Comparison of ENCODE assay signal across 8 cellular contexts in the genomic region with DNA sequence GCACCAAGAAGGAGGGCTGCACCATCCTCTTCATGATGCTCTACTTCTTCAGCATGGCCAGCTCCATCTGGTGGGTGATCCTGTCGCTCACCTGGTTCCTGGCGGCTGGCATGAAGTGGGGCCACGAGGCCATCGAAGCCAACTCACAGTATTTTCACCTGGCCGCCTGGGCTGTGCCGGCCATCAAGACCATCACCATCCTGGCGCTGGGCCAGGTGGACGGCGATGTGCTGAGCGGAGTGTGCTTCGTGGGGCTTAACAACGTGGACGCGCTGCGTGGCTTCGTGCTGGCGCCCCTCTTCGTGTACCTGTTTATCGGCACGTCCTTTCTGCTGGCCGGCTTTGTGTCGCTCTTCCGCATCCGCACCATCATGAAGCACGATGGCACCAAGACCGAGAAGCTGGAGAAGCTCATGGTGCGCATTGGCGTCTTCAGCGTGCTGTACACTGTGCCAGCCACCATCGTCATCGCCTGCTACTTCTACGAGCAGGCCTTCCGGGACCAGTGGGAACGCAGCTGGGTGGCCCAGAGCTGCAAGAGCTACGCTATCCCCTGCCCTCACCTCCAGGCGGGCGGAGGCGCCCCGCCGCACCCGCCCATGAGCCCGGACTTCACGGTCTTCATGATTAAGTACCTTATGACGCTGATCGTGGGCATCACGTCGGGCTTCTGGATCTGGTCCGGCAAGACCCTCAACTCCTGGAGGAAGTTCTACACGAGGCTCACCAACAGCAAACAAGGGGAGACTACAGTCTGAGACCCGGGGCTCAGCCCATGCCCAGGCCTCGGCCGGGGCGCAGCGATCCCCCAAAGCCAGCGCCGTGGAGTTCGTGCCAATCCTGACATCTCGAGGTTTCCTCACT. TPM values are rescaled to one million over a fixed set of nuclear protein-coding genes. Genes with fewer than 3 reads are reported as not detected.
DNase-seq lines count a peak whose midpoint lies in the region; ATAC-seq and TF ChIP-seq lines count a peak whose summit lies in the region.

No MANE protein-coding gene starts in this region.

- H3K36me3 ChIP-seq in colonic mucosa (no peaks in the 10 kb centered on the region), lung (ENCODE audit: control insufficient read depth in 2 of 2, insufficient read depth in 2 of 2, low read length in 2 of 2) (no peaks in the 10 kb centered on the region)

- H3K4me1 ChIP-seq in colonic mucosa = peaks cover 4% of the 10 kb centered on the region
- peaks cover 3 to 21% of the 10 kb centered on the region in 2 donors for H3K4me1 ChIP-seq in lung (ENCODE audit: control insufficient read depth in 2 of 2, insufficient read depth in 2 of 2, low read length in 2 of 2)

- ATAC-seq in activated naive CD4-positive, alpha-beta T cell treated with anti-CD3 and anti-CD28 coated beads, Interleukin-2, amount 50 U/mL, for 72 hours = no peak
- ATAC-seq in lung (ENCODE audit: insufficient read depth, low FRiP score) (no peak), GM18519 (IDR thresholded peaks at IDR 0.05; ENCODE audit: low FRiP score, unreplicated experiment) (no peak), GM21367 (IDR thresholded peaks at IDR 0.05; ENCODE audit: unreplicated experiment) (no peak)

- no peak for DNase-seq in activated naive CD4-positive, alpha-beta T cell treated with anti-CD3 and anti-CD28 coated beads for 36 hours
- no peak for DNase-seq in activated naive CD4-positive, alpha-beta T cell treated with anti-CD3 and anti-CD28 coated beads, Interleukin-2, amount 50 U/mL, for 72 hours (ENCODE audit: low spot score in 2 of 2)
- DNase-seq in colonic mucosa (peak; percentile 19), lung (ENCODE audit: low spot score) (no peak), type B pancreatic cell (ENCODE audit: extremely low spot score, unreplicated experiment) (no peak)
- DNase-seq in stimulated activated naive CD4-positive, alpha-beta T cell treated with Interleukin-2 at 50 U/mL for 16 hours (lab: John Stamatoyannopoulos, UW) = no peak

- peak overlapping the region; percentile 1 for H3K27ac ChIP-seq in colonic mucosa
- peak overlapping the region; percentile 75 to 96 for H3K27ac ChIP-seq in lung (ENCODE audit: low read depth in 1 of 2, low read length in 1 of 2)

- 59 to 68% methylated on average over 56 to 58 of the region's 58 CpGs for WGBS in lung, 2 donors

- H3K4me3 ChIP-seq in colonic mucosa (peak overlapping the region; percentile 72), lung (peak overlapping the region; percentile 83)

- H3K4me1 Mint-ChIP-seq in activated naive CD4-positive, alpha-beta T cell treated with anti-CD3 and anti-CD28 coated beads for 36 hours (ENCODE audit: low read depth) = peaks cover 8% of the 10 kb centered on the region
- peaks cover 23% of the 10 kb centered on the region for H3K4me1 Mint-ChIP-seq in type B pancreatic cell (ENCODE audit: unreplicated experiment)

- H3K27me3 Mint-ChIP-seq in activated naive CD4-positive, alpha-beta T cell treated with anti-CD3 and anti-CD28 coated beads for 36 hours (ENCODE audit: low read depth) = peaks cover 47% of the 10 kb centered on the region
- peaks cover 33% of the 10 kb centered on the region for H3K27me3 Mint-ChIP-seq in type B pancreatic cell

- TF ChIP-seq CTCF in colonic mucosa (IDR thresholded peaks at IDR 0.05) (no peak), lung (IDR thresholded peaks at IDR 0.05; ENCODE audit: control extremely low read depth, extremely low read depth) (no peak), type B pancreatic cell (conservative IDR thresholded peaks at IDR 0.05) (peak; percentile 19)

- H3K9ac ChIP-seq in colonic mucosa (ENCODE audit: low read depth in 2 of 2, low read length in 2 of 2) = peak overlapping the region; percentile 39 to 55

- peak overlapping the region; percentile 38 for H3K4me3 Mint-ChIP-seq in activated naive CD4-positive, alpha-beta T cell treated with anti-CD3 and anti-CD28 coated beads for 36 hours
- H3K4me3 Mint-ChIP-seq in type B pancreatic cell = peak overlapping the region; percentile 97

- CTCF ChIA-PET in activated naive CD4-positive, alpha-beta T cell treated with anti-CD3 and anti-CD28 coated beads for 36 hours (lab: Charles Lee) = interaction anchor here (0.6 kb wide), 1 partner anchor 191 kb away, joined by 3 read pairs; no protein-coding TSS in a partner anchor

- H3K9me3 ChIP-seq in colonic mucosa = no peaks in the 10 kb centered on the region
- H3K9me3 ChIP-seq in lung (ENCODE audit: control insufficient read depth in 2 of 2, insufficient read depth in 1 of 2, low read length in 1 of 2) = peaks cover 0 to 3% of the 10 kb centered on the region in 2 donors

- intact Hi-C loops in activated naive CD4-positive, alpha-beta T cell treated with anti-CD3 and anti-CD28 coated beads for 36 hours (cut with micrococcal nuclease) = loop anchor here (10.0 kb wide), 6 partner anchors 369 to 1179 kb away; partner anchors contain the start of genes AKAP9, CFAP69 and GATAD1
- intact Hi-C loops in colonic mucosa (cut with DNase I) = loop anchor here (10.0 kb wide), 2 partner anchors 181 to 509 kb away; no protein-coding TSS in a partner anchor

- H3K27ac Mint-ChIP-seq in activated naive CD4-positive, alpha-beta T cell treated with anti-CD3 and anti-CD28 coated beads for 36 hours = no peak overlapping the region
- no peak overlapping the region for H3K27ac Mint-ChIP-seq in activated naive CD4-positive, alpha-beta T cell treated with anti-CD3 and anti-CD28 coated beads, Interleukin-2, amount 50 U/mL, for 72 hours
- peak overlapping the region; percentile 76 for H3K27ac Mint-ChIP-seq in type B pancreatic cell

- H3K36me3 Mint-ChIP-seq in activated naive CD4-positive, alpha-beta T cell treated with anti-CD3 and anti-CD28 coated beads for 36 hours (ENCODE audit: low read depth) = peaks cover 1% of the 10 kb centered on the region
- peaks cover 4 to 15% of the 10 kb centered on the region in 2 donors for H3K36me3 Mint-ChIP-seq in activated naive CD4-positive, alpha-beta T cell treated with anti-CD3 and anti-CD28 coated beads, Interleukin-2, amount 50 U/mL, for 72 hours
- peaks cover 18% of the 10 kb centered on the region for H3K36me3 Mint-ChIP-seq in type B pancreatic cell

- no peaks in the 10 kb centered on the region for H3K9me3 Mint-ChIP-seq in activated naive CD4-positive, alpha-beta T cell treated with anti-CD3 and anti-CD28 coated beads for 36 hours
- no peaks in the 10 kb centered on the region for H3K9me3 Mint-ChIP-seq in activated naive CD4-positive, alpha-beta T cell treated with anti-CD3 and anti-CD28 coated beads, Interleukin-2, amount 50 U/mL, for 72 hours
- H3K9me3 Mint-ChIP-seq in type B pancreatic cell = no peaks in the 10 kb centered on the region

- no peaks in the 10 kb centered on the region for H3K27me3 ChIP-seq in colonic mucosa
- H3K27me3 ChIP-seq in lung (ENCODE audit: control insufficient read depth, insufficient read depth) = no peaks in the 10 kb centered on the region

RNA-seq across cellular contexts. Expression of gene FZD1, which starts 2.1 kb away (rescaled TPM):
- under 1 TPM; 0.29 to 0.30 TPM for total RNA-seq in activated naive CD4-positive, alpha-beta T cell treated with anti-CD3 and anti-CD28 coated beads for 36 hours
- total RNA-seq in activated naive CD4-positive, alpha-beta T cell treated with anti-CD3 and anti-CD28 coated beads, Interleukin-2, amount 50 U/mL, for 72 hours = 1 to 10 TPM in 1 of 2 donors, under 1 TPM in 1; 0.52 to 2.3 TPM
- total RNA-seq in colonic mucosa (1 to 10 TPM; 8.1 to 9.8 TPM), lung (10 to 100 TPM; 17.2 to 55.8 TPM), type B pancreatic cell (ENCODE audit: low replicate concordance) (20.9 and 23.8 TPM in 2 replicates)
- 1 to 10 TPM; 4.1 to 6.2 TPM for polyA plus RNA-seq in lung
